ENCODE assay signal across 1 cellular context in the genomic region with DNA sequence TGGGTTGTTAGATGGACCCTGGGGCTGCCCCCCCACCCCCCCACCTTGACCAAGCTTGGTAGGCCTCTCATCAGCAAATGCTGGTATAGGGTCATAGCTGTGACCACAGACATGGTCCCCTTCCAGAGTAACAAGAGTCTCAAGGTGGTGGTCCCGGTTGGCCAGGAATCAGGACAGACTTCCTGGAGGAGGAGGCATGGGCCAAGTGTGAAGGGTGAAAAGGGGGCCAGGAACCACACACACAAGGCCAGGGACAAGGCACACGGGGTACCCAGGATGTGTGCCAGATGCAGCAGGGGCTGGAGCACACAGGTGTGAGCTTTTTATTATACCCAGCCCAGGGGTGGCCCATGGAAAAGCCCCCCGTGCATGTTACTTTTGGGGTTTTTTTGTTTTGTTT.
TF ChIP-seq lines count a peak whose summit lies in the region.

No MANE protein-coding gene starts in this region.

TF ChIP-seq in SK-N-SH, 30 proteins besides CTCF, POLR2A, EP300 and RAD21 (continued from another document):
- TF ChIP-seq REST (IDR thresholded peaks at IDR 0.05; ENCODE audit: low read depth, low read length) (no peak), YY1 (IDR thresholded peaks at IDR 0.05; ENCODE audit: low read depth) (no peak), MAX (IDR thresholded peaks at IDR 0.05; ENCODE audit: low read depth) (no peak)
- TF ChIP-seq, protein P1, sequence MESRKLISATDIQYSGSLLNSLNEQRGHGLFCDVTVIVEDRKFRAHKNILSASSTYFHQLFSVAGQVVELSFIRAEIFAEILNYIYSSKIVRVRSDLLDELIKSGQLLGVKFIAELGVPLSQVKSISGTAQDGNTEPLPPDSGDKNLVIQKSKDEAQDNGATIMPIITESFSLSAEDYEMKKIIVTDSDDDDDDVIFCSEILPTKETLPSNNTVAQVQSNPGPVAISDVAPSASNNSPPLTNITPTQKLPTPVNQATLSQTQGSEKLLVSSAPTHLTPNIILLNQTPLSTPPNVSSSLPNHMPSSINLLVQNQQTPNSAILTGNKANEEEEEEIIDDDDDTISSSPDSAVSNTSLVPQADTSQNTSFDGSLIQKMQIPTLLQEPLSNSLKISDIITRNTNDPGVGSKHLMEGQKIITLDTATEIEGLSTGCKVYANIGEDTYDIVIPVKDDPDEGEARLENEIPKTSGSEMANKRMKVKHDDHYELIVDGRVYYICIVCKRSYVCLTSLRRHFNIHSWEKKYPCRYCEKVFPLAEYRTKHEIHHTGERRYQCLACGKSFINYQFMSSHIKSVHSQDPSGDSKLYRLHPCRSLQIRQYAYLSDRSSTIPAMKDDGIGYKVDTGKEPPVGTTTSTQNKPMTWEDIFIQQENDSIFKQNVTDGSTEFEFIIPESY (IDR thresholded peaks at IDR 0.05; ENCODE audit: borderline replicate concordance, low read depth): no peak
- TF ChIP-seq, protein P2, sequence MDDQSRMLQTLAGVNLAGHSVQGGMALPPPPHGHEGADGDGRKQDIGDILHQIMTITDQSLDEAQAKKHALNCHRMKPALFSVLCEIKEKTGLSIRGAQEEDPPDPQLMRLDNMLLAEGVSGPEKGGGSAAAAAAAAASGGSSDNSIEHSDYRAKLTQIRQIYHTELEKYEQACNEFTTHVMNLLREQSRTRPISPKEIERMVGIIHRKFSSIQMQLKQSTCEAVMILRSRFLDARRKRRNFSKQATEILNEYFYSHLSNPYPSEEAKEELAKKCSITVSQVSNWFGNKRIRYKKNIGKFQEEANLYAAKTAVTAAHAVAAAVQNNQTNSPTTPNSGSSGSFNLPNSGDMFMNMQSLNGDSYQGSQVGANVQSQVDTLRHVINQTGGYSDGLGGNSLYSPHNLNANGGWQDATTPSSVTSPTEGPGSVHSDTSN (IDR thresholded peaks at IDR 0.05): no peak
